In genomic region chr20:45157977-45158376, GRCh38 we compare ENCODE assay signal across 12 cellular contexts. TPM values are rescaled to one million over a fixed set of nuclear protein-coding genes. Genes with fewer than 3 reads are reported as not detected.
DNase-seq lines count a peak whose midpoint lies in the region; ATAC-seq, FAIRE-seq and TF ChIP-seq lines count a peak whose summit lies in the region.
"Had no signal": no experiment of that assay in that cellular context is flagged by ENCODE, and none has a peak within 500 bp of the region (broad histone marks: within the 10 kb centered on the region; RNA-seq: fewer than 3 reads in every experiment).

No MANE protein-coding gene starts in this region.

- peak; percentile 13 for DNase-seq in H54 (ENCODE audit: insufficient read length, low spot score)
- peak; percentile 98 for DNase-seq in SK-MEL-5 (ENCODE audit: low read depth, low spot score)
- peak; percentile 88 for DNase-seq in fibroblast of the aortic adventitia (ENCODE audit: low read depth)
- DNase-seq in renal cortical epithelial cell (ENCODE audit: low read depth), result peak; percentile 94
- no peak for DNase-seq in mucosa of gallbladder (ENCODE audit: low spot score)
- DNase-seq in activated T-cell treated with anti-CD3 and anti-CD28 coated beads, Interleukin-2, amount 50 U/mL, for 1 hour, result no peak
- no peak for DNase-seq in NCI-H345 treated with DMSO at 0.1 percent for 48 hours (lab: John Stamatoyannopoulos, UW; ENCODE audit: unreplicated experiment)
- DNase-seq: DMS153, heart left ventricle, NCI-H1092 had no signal

- in situ Hi-C loops in SK-MEL-5 (cut with HindIII; ENCODE audit: low pct_unique_long_range_greater_than_20kb, low sequenced_read_pairs), result no loop called here

- FAIRE-seq in H54 (lab: Jason Lieb, UNC), result peak; percentile 75

- no peak for ATAC-seq in GM19328 (IDR thresholded peaks at IDR 0.05; ENCODE audit: unreplicated experiment)
- ATAC-seq: heart left ventricle had no signal

- TF ChIP-seq CTCF in fibroblast of the aortic adventitia (IDR thresholded peaks at IDR 0.05; ENCODE audit: insufficient read depth, low read length), result no peak

- TF ChIP-seq POLR2A in H54 (IDR thresholded peaks at IDR 0.05; ENCODE audit: low read depth, low read length), result no peak

- no peak overlapping the region for H3K4me3 ChIP-seq in fibroblast of the aortic adventitia (ENCODE audit: low read depth, low read length)
- H3K4me3 ChIP-seq: heart left ventricle had no signal

RNA-seq across cellular contexts. Expression of gene PI3, which starts 16.7 kb away (rescaled TPM):
- 0.40 and 0.56 TPM in 2 replicates for total RNA-seq in SK-MEL-5 (2014; rRNA removed; shearing (Covaris generic))
- polyA plus RNA-seq in SK-MEL-5 (2015; cell fraction: cytosol; rRNA removed), result 0.82 TPM in 1 of 2 replicates, not detected in the other
- not detected in 2 replicates for polyA plus RNA-seq in SK-MEL-5 (2015; cell fraction: nucleus; rRNA removed)
- total RNA-seq in fibroblast of the aortic adventitia (ENCODE audit: low replicate concordance) (not detected in 2 replicates), renal cortical epithelial cell (0.55 TPM in 1 of 2 replicates, not detected in the other), mucosa of gallbladder (not detected)

RNA-seq across cellular contexts. Expression of gene WFDC12, which starts 33.7 kb away (rescaled TPM):
- total RNA-seq in SK-MEL-5 (2014; rRNA removed; shearing (Covaris generic)), result not detected in 2 replicates
- not detected in 2 replicates for polyA plus RNA-seq in SK-MEL-5 (2015; cell fraction: cytosol; rRNA removed)
- not detected in 2 replicates for polyA plus RNA-seq in SK-MEL-5 (2015; cell fraction: nucleus; rRNA removed)
- not detected in 2 replicates for total RNA-seq in fibroblast of the aortic adventitia (ENCODE audit: low replicate concordance)
- not detected in 2 replicates for total RNA-seq in renal cortical epithelial cell
- total RNA-seq in mucosa of gallbladder, result not detected
- total RNA-seq: cardiac septum, heart left ventricle had no signal
- polyA plus RNA-seq: heart left ventricle had no signal

RNA-seq across cellular contexts. Expression of gene WFDC5, which starts 43.0 kb away (rescaled TPM):
- not detected in 2 replicates for total RNA-seq in SK-MEL-5 (2014; rRNA removed; shearing (Covaris generic))
- not detected in 2 replicates for polyA plus RNA-seq in SK-MEL-5 (2015; cell fraction: cytosol; rRNA removed)
- not detected in 2 replicates for polyA plus RNA-seq in SK-MEL-5 (2015; cell fraction: nucleus; rRNA removed)
- total RNA-seq in fibroblast of the aortic adventitia (ENCODE audit: low replicate concordance) (not detected in 2 replicates), renal cortical epithelial cell (not detected in 2 replicates), mucosa of gallbladder (not detected)
- total RNA-seq: cardiac septum, heart left ventricle had no signal
- polyA plus RNA-seq: heart left ventricle had no signal

RNA-seq across cellular contexts. Expression of gene SEMG1, which starts 48.9 kb away (rescaled TPM):
- not detected in 2 replicates for total RNA-seq in SK-MEL-5 (2014; rRNA removed; shearing (Covaris generic))
- not detected in 2 replicates for polyA plus RNA-seq in SK-MEL-5 (2015; cell fraction: cytosol; rRNA removed)
- polyA plus RNA-seq in SK-MEL-5 (2015; cell fraction: nucleus; rRNA removed), result not detected in 2 replicates
- total RNA-seq in fibroblast of the aortic adventitia (ENCODE audit: low replicate concordance), result not detected in 2 replicates
- total RNA-seq in renal cortical epithelial cell, result not detected in 2 replicates
- 1.1 TPM for total RNA-seq in mucosa of gallbladder
- total RNA-seq: cardiac septum, heart left ventricle had no signal
- polyA plus RNA-seq: heart left ventricle had no signal

RNA-seq across cellular contexts. Expression of gene KCNS1, which starts 57.0 kb away (rescaled TPM):
- total RNA-seq in SK-MEL-5 (2014; rRNA removed; shearing (Covaris generic)), result 1.1 and 1.7 TPM in 2 replicates
- 6.6 and 7.6 TPM in 2 replicates for polyA plus RNA-seq in SK-MEL-5 (2015; cell fraction: cytosol; rRNA removed)
- polyA plus RNA-seq in SK-MEL-5 (2015; cell fraction: nucleus; rRNA removed), result 0.72 and 2.3 TPM in 2 replicates
- total RNA-seq in fibroblast of the aortic adventitia (ENCODE audit: low replicate concordance) (0.18 TPM in 1 of 2 replicates, not detected in the other), renal cortical epithelial cell (12.3 and 22.6 TPM in 2 replicates), mucosa of gallbladder (11.2 TPM)

Comparison
In these comparisons a context has a peak if more than half of its experiments do, and no peak if none do; other contexts are left out.
1. DNase-seq: peak in H54 (single experiment), SK-MEL-5 (single experiment), fibroblast of the aortic adventitia (single experiment) and renal cortical epithelial cell (single experiment); none in mucosa of gallbladder (single experiment), activated T-cell treated with anti-CD3 and anti-CD28 coated beads, Interleukin-2, amount 50 U/mL, for 1 hour (single experiment) and NCI-H345 treated with DMSO at 0.1 percent for 48 hours (single experiment).